ENCODE assay signal across 9 cellular contexts in the genomic region with DNA sequence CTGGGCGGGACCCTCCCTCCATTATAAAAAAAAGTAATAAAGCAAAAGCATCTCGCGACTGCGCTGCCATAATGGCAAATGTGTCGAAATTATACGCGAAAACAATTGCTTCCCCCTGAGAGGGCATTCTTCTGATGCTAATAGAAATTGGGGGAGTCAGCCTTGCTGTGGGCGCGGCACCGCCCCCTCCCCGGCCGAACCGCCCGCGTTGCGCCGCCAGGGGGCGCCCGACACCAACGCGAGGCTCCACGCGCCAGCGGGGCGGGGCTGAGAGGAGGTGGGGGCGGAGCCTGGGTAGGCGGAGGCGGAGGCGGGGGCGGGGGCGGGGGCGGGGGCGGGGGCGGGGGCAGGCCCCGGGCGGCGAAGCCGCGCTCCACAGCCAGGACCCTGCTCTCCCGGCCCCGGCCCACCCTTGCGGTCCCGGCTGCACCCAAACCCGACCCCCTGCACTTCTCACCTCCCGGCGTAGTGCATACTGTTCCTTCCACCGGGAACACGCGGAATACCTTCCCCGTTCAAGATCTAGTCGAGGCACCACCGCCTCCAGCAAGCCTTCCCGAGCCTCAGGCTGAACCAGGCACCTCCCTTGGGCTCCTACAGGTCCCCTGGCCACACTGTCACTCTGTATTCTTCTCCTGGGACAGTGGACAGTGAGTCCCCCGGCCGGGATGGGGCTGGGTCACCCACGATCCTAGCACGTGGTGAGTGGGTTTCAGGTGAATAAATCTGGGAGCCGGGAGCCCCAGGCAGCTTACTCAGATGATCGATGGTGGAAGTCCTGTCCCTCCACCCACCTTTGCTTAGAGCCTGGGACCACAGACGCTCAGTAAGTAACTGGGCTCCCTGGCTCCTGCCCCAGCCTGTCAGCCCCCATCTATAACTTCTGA. TPM values are rescaled to one million over a fixed set of nuclear protein-coding genes. Genes with fewer than 3 reads are reported as not detected.
DNase-seq lines count a peak whose midpoint lies in the region; ATAC-seq and TF ChIP-seq lines count a peak whose summit lies in the region.
"Had no signal": no experiment of that assay in that cellular context is flagged by ENCODE, and none has a peak within 500 bp of the region (broad histone marks: within the 10 kb centered on the region; RNA-seq: fewer than 3 reads in every experiment).

No MANE protein-coding gene starts in this region.

- H3K27ac ChIP-seq in CD4-positive, CD25-positive, alpha-beta regulatory T cell (ENCODE audit: insufficient read depth, low read length, poor library complexity, severe bottlenecking), result no peak overlapping the region
- H3K27ac ChIP-seq in spleen, result peak overlapping the region in 3 of 8 donors; percentile 10 to 56 (median 51)

- no peaks in the 10 kb centered on the region for H3K36me3 Mint-ChIP-seq in CD4-positive, CD25-positive, alpha-beta regulatory T cell

- peak overlapping the region; percentile 66 for H3K4me3 ChIP-seq in CD4-positive, CD25-positive, alpha-beta regulatory T cell (ENCODE audit: low read depth, low read length)
- H3K4me3 ChIP-seq in cardiac fibroblast (replicated peaks in 1 of 2; ENCODE audit: low read depth in 2 of 2, low read length in 2 of 2) (peak overlapping the region; percentile 56), spleen (peak overlapping the region; percentile 46 to 74 (median 58))

- WGBS in spleen, 5 donors, result 2 to 7% (median 4%) methylated on average over 27 to 50 of the region's 60 CpGs

- H3K4me1 ChIP-seq in CD4-positive, CD25-positive, alpha-beta regulatory T cell (ENCODE audit: control insufficient read depth, insufficient read depth, low read length, poor library complexity, severe bottlenecking), result peaks cover 16% of the 10 kb centered on the region
- H3K4me1 ChIP-seq in spleen, result peaks cover 8 to 37% (median 23%) of the 10 kb centered on the region in 6 donors

- H3K27me3 ChIP-seq in CD4-positive, CD25-positive, alpha-beta regulatory T cell (ENCODE audit: control insufficient read depth, insufficient read depth, low read length), result peaks cover 3% of the 10 kb centered on the region
- peaks cover 0 to 27% (median 0%) of the 10 kb centered on the region in 7 donors for H3K27me3 ChIP-seq in spleen (replicated peaks in 1 of 7)

- ATAC-seq in CD4-positive, CD25-positive, alpha-beta regulatory T cell (ENCODE audit: low read depth in 2 of 2), result peak; percentile 96 to 97
- peak; percentile 50 for ATAC-seq in GM21737 (IDR thresholded peaks at IDR 0.05; ENCODE audit: unreplicated experiment)
- ATAC-seq in GM19467 (IDR thresholded peaks at IDR 0.05; ENCODE audit: unreplicated experiment), result no peak

- peaks cover 0 to 15% (median 5%) of the 10 kb centered on the region in 4 donors for H3K4me1 Mint-ChIP-seq in CD4-positive, CD25-positive, alpha-beta regulatory T cell

- peak overlapping the region; percentile 68 to 83 (median 80) for H3K4me3 Mint-ChIP-seq in CD4-positive, CD25-positive, alpha-beta regulatory T cell

- H3K27ac Mint-ChIP-seq in CD4-positive, CD25-positive, alpha-beta regulatory T cell, result peak overlapping the region in 1 of 3 donors; percentile 51

- no peaks in the 10 kb centered on the region for H3K36me3 ChIP-seq in CD4-positive, CD25-positive, alpha-beta regulatory T cell (ENCODE audit: control insufficient read depth, insufficient read depth, low read length)
- no peaks in the 10 kb centered on the region for H3K36me3 ChIP-seq in spleen

- TF ChIP-seq CTCF in cardiac fibroblast (IDR thresholded peaks at IDR 0.05; ENCODE audit: low read depth, low read length), result peak; percentile 41
- TF ChIP-seq CTCF in spleen (IDR thresholded peaks at IDR 0.05 in 8 of 11, conservative IDR thresholded peaks at IDR 0.05 in 3 of 11), result peak; percentile 86 to 99 (median 96)

- no peaks in the 10 kb centered on the region for H3K9me3 ChIP-seq in CD4-positive, CD25-positive, alpha-beta regulatory T cell (ENCODE audit: control insufficient read depth in 2 of 2, low read length in 2 of 2)
- H3K9me3 ChIP-seq in spleen, result no peaks in the 10 kb centered on the region

- DNase-seq in CD4-positive, CD25-positive, alpha-beta regulatory T cell, result peak; percentile 76 to 88 (median 83)
- DNase-seq in NCI-H1694 (lab: John Stamatoyannopoulos, UW) (peak; percentile 40), cardiac fibroblast (ENCODE audit: low read depth in 2 of 2) (peak; percentile 59 to 81), iris pigment epithelial cell (ENCODE audit: low read depth) (peak; percentile 39), spleen (peak; percentile 98)
- DNase-seq in activated CD4-positive, CD25-positive, alpha-beta regulatory T cell (lab: John Stamatoyannopoulos, UW), result peak; percentile 81 to 90 (median 86)

- H3K9me3 Mint-ChIP-seq in CD4-positive, CD25-positive, alpha-beta regulatory T cell, result peaks cover 0 to 2% (median 0%) of the 10 kb centered on the region in 7 donors

- peaks cover 42% of the 10 kb centered on the region for H3K27me3 Mint-ChIP-seq in CD4-positive, CD25-positive, alpha-beta regulatory T cell

- no peak for TF ChIP-seq POLR2A in spleen (IDR thresholded peaks at IDR 0.05)

- intact Hi-C loops in spleen (cut with DNase I; ENCODE audit: low total_unique reads), result loop anchor here (2.0 to 5.0 kb wide), 2 partner anchors 166 to 283 kb away; no protein-coding TSS in a partner anchor

RNA-seq across cellular contexts. Expression of gene UPK3A, which starts 15.5 kb away (rescaled TPM):
- not detected for total RNA-seq in CD4-positive, CD25-positive, alpha-beta regulatory T cell
- not detected for polyA plus RNA-seq in CD4-positive, CD25-positive, alpha-beta regulatory T cell
- 1 to 10 TPM in 1 of 7 donors, under 1 TPM in 1, not detected in 5; 0.79 to 1.4 TPM for total RNA-seq in spleen
- polyA plus RNA-seq in spleen, result 1 to 10 TPM in 2 of 3 donors, under 1 TPM in 1; 0.35 to 2.7 (median 2.4) TPM
- total RNA-seq: T-helper 1 cell treated with Interleukin-12 subunit alpha and Interleukin-12 subunit beta and Interleukin-4 antibody, amounts not matched to agents 30 ng/mL and 1 ng/mL, for 36 hours had no signal

RNA-seq across cellular contexts. Expression of gene KIAA0930, which starts 28.5 kb away (rescaled TPM):
- total RNA-seq in CD4-positive, CD25-positive, alpha-beta regulatory T cell, result 21.3 TPM
- polyA plus RNA-seq in CD4-positive, CD25-positive, alpha-beta regulatory T cell, result 1 to 10 TPM in 2 of 4 donors, under 1 TPM in 2; 0.70 to 2.4 (median 1.4) TPM
- 10 to 100 TPM; 35.5 to 93.1 (median 73.7) TPM for total RNA-seq in spleen
- 10 to 100 TPM; 32.6 to 61.5 (median 46.6) TPM for polyA plus RNA-seq in spleen

RNA-seq across cellular contexts. Expression of gene FAM118A, which starts 40.5 kb away (rescaled TPM):
- 456 TPM for total RNA-seq in CD4-positive, CD25-positive, alpha-beta regulatory T cell
- 10 to 100 TPM; 34.5 to 66.1 (median 48.2) TPM for polyA plus RNA-seq in CD4-positive, CD25-positive, alpha-beta regulatory T cell
- 100 to 1,000 TPM in 2 of 7 donors, 10 to 100 TPM in 5; 42.2 to 127 (median 64.6) TPM for total RNA-seq in spleen
- polyA plus RNA-seq in spleen, result 100 to 1,000 TPM in 1 of 3 donors, 10 to 100 TPM in 2; 13.0 to 205 (median 22.7) TPM

Comparison
In these comparisons a context has a peak if more than half of its experiments do, and no peak if none do; other contexts are left out.
1. DNase-seq: peak in every context shown above with its lines; median percentile 98 in spleen; 86 in activated CD4-positive, CD25-positive, alpha-beta regulatory T cell; 83 in CD4-positive, CD25-positive, alpha-beta regulatory T cell; 70 in cardiac fibroblast; 40 in NCI-H1694; 39 in iris pigment epithelial cell.